ENCODE assay signal across 9 cellular contexts in the genomic region with DNA sequence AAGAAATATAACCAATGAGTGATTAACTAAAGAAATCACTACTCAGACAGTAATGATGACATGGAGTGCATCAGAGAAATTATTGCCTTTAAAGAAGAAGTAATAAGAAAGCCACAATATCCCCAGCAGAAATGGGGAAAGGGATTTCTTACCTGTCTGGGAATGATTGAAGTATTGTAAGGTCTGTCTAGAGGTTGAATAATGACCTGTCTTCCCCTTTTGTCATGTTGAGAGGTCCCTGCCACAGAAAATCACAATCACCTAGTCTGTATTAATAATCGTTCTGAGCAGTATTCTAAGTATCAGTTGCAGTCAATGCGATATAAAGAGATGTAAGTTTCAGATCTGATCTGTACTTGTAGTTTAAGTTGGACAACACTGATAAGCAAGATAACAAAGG.
"Had no signal": no experiment of that assay in that cellular context is flagged by ENCODE, and none has a peak within 500 bp of the region (broad histone marks: within the 10 kb centered on the region; RNA-seq: fewer than 3 reads in every experiment).

No MANE protein-coding gene starts in this region.

- ATAC-seq: GM23338 had no signal

- DNase-seq: H9, HCEC 1CT, IMR-90, KBM-7 had no signal

- H3K27ac ChIP-seq: KMS-11 had no signal

- H2AFZ ChIP-seq: GM23338 had no signal

- FAIRE-seq: H1, H54, HTR-8/SVneo had no signal

- H3K4me3 ChIP-seq: GM23338 had no signal

- H3K9ac ChIP-seq: KMS-11 had no signal

- H3K4me2 ChIP-seq: GM23338, KMS-11 had no signal
